15 cellular contexts compared by ENCODE assay signal in genomic region chr5:100690036-100690560, GRCh38.
"Had no signal": no experiment of that assay in that cellular context is flagged by ENCODE, and none has a peak within 500 bp of the region (broad histone marks: within the 10 kb centered on the region; RNA-seq: fewer than 3 reads in every experiment).

No MANE protein-coding gene starts in this region.

- H3K27me3 ChIP-seq: cardiac muscle cell, esophagus squamous epithelium, right lobe of liver, suprapubic skin, upper lobe of left lung had no signal

- ATAC-seq: left cardiac atrium; natural killer cell treated with Interleukin-12 subunit alpha and Interleukin-12 subunit beta and Interleukin-15 and Interleukin-18, amount 100 ng/mL, for 72 hours; right lobe of liver; stimulated activated naive CD8-positive, alpha-beta T cell treated with anti-CD3 and anti-CD28 coated beads, Interleukin-15, Interleukin-2, amounts not matched to agents 100 U/mL and 50 U/mL, for 24 hours had no signal

- H3K27me3 Mint-ChIP-seq: activated naive CD4-positive, alpha-beta T cell treated with anti-CD3 and anti-CD28 coated beads, Interleukin-2, amount 50 U/mL, for 24 hours; natural killer cell treated with Interleukin-12 subunit alpha and Interleukin-12 subunit beta and Interleukin-15 and Interleukin-18, amount 100 ng/mL, for 72 hours had no signal

- H3K4me1 ChIP-seq: esophagus squamous epithelium, prostate gland, right lobe of liver, suprapubic skin, upper lobe of left lung had no signal

- H3K9me3 Mint-ChIP-seq: activated naive CD4-positive, alpha-beta T cell treated with anti-CD3 and anti-CD28 coated beads, Interleukin-2, amount 50 U/mL, for 24 hours; natural killer cell treated with Interleukin-12 subunit alpha and Interleukin-12 subunit beta and Interleukin-15 and Interleukin-18, amount 100 ng/mL, for 72 hours had no signal

- H3K4me3 ChIP-seq: cardiac muscle cell, esophagus squamous epithelium, prostate gland, right lobe of liver, suprapubic skin, upper lobe of left lung had no signal

- H3K27ac Mint-ChIP-seq: activated naive CD4-positive, alpha-beta T cell treated with anti-CD3 and anti-CD28 coated beads, Interleukin-2, amount 50 U/mL, for 24 hours; natural killer cell treated with Interleukin-12 subunit alpha and Interleukin-12 subunit beta and Interleukin-15 and Interleukin-18, amount 100 ng/mL, for 72 hours had no signal

- H3K4me3 Mint-ChIP-seq: activated naive CD4-positive, alpha-beta T cell treated with anti-CD3 and anti-CD28 coated beads, Interleukin-2, amount 50 U/mL, for 24 hours; natural killer cell treated with Interleukin-12 subunit alpha and Interleukin-12 subunit beta and Interleukin-15 and Interleukin-18, amount 100 ng/mL, for 72 hours had no signal

- H3K9me3 ChIP-seq: esophagus squamous epithelium, prostate gland, right lobe of liver, suprapubic skin, upper lobe of left lung had no signal

- H3K36me3 ChIP-seq: cardiac muscle cell, esophagus squamous epithelium, prostate gland, right lobe of liver, suprapubic skin, upper lobe of left lung had no signal

- H3K27ac ChIP-seq: cardiac muscle cell, esophagus squamous epithelium, prostate gland, right lobe of liver, suprapubic skin, upper lobe of left lung had no signal

- H3K36me3 Mint-ChIP-seq: activated naive CD4-positive, alpha-beta T cell treated with anti-CD3 and anti-CD28 coated beads, Interleukin-2, amount 50 U/mL, for 24 hours had no signal

- DNase-seq: activated CD4-positive, alpha-beta T cell treated with anti-CD3 and anti-CD28 coated beads, Interleukin-2, amount 50 U/mL, for 4 hours; activated CD4-positive, CD25-positive, alpha-beta regulatory T cell treated with anti-CD3 and anti-CD28 coated beads, Interleukin-2, amount 50 U/mL, for 72 hours; activated T-cell treated with anti-CD3 and anti-CD28 coated beads, Interleukin-2, amount 50 U/mL, for 1 hour; esophagus squamous epithelium; left cardiac atrium; nucleus accumbens; right lobe of liver; stimulated activated CD4-positive, alpha-beta T cell treated with anti-CD3 and anti-CD28 coated beads, Interleukin-2, amount 100 ng/mL, for 24 hours; stimulated activated naive CD8-positive, alpha-beta T cell treated with anti-CD3 and anti-CD28 coated beads, Interleukin-15, Interleukin-2, amounts not matched to agents 100 U/mL and 50 U/mL, for 24 hours; upper lobe of left lung had no signal

- H3K4me1 Mint-ChIP-seq: activated naive CD4-positive, alpha-beta T cell treated with anti-CD3 and anti-CD28 coated beads, Interleukin-2, amount 50 U/mL, for 24 hours had no signal
